In the genomic region with DNA sequence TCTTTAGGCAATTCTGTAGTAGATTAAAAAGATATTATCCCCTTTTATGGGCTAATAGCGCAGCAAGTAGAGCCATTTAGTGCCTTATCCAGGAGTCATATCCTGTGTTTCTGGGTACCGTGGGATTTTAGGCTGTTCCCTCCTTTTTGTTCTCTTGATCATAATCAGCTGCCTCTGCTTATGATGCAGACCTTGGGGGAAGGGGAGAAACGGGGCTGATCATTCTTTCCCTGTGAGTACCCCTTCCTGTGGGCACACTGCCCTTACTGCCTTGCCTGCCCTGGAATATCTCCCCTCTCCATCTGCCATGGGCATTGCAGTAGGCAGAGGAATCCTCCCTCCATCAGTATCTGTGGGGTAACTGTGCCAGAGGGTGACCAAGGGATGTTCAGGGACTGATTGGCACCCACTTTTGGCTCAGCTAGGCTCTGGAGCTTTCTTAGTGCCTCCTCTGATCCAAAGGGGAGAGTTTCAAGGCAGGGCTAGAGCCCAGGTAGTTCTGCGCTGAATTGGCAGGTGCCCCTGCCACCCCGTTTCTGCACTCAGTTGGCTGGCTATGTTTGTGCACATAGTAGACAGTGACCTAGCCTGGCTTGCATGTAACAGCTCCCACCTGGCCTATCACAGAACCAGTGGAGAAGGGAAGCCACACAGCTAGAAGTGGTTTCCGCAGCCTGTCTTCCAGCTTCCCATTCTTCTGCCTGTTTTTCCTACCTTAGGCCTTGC, we compare ENCODE assay signal across 9 cellular contexts.
DNase-seq lines count a peak whose midpoint lies in the region; TF ChIP-seq lines count a peak whose summit lies in the region.
"Had no signal": no experiment of that assay in that cellular context is flagged by ENCODE, and none has a peak within 500 bp of the region (broad histone marks: within the 10 kb centered on the region; RNA-seq: fewer than 3 reads in every experiment).

No MANE protein-coding gene starts in this region.

- CTCF ChIA-PET in activated naive CD4-positive, alpha-beta T cell treated with anti-CD3 and anti-CD28 coated beads, Interleukin-2, amount 10 ng/mL, durations not matched to agents 7 days and 5 days (lab: Charles Lee): interaction anchor here (1.6 kb wide), 1 partner anchor 245 kb away, joined by 3 read pairs; no protein-coding TSS in a partner anchor

- H3K9me2 ChIP-seq in DOHH2 (replicated peaks; ENCODE audit: control insufficient read depth, low read length): no peaks in the 10 kb centered on the region

- H3K79me2 ChIP-seq in DOHH2 (ENCODE audit: control insufficient read depth, low read length): no peaks in the 10 kb centered on the region

- H3K27me3 ChIP-seq in DOHH2 (ENCODE audit: control insufficient read depth, low read length) (no peaks in the 10 kb centered on the region), neutrophil (no peaks in the 10 kb centered on the region)

- no peaks in the 10 kb centered on the region for H4K20me1 ChIP-seq in DOHH2 (ENCODE audit: control insufficient read depth, insufficient read depth, low read depth, low read length)

- no peak overlapping the region for H3K4me3 Mint-ChIP-seq in activated naive CD4-positive, alpha-beta T cell treated with anti-CD3 and anti-CD28 coated beads, Interleukin-2, amount 10 ng/mL, durations not matched to agents 7 days and 5 days

- H3K9me3 ChIP-seq in DOHH2 (ENCODE audit: control insufficient read depth, insufficient read depth, low read length) (no peaks in the 10 kb centered on the region), neutrophil (no peaks in the 10 kb centered on the region)
- H3K9me3 ChIP-seq: thoracic aorta had no signal

- no peaks in the 10 kb centered on the region for H3K4me1 Mint-ChIP-seq in activated naive CD4-positive, alpha-beta T cell treated with anti-CD3 and anti-CD28 coated beads, Interleukin-2, amount 10 ng/mL, durations not matched to agents 7 days and 5 days

- no peak for TF ChIP-seq CTCF in DOHH2 (IDR thresholded peaks at IDR 0.05; ENCODE audit: low read depth, low read length, poor library complexity, severe bottlenecking)
- TF ChIP-seq CTCF in cardiac fibroblast (IDR thresholded peaks at IDR 0.05; ENCODE audit: low read depth, low read length): no peak
- no peak for TF ChIP-seq CTCF in neutrophil (IDR thresholded peaks at IDR 0.05)

- H3K4me1 ChIP-seq in DOHH2 (ENCODE audit: control insufficient read depth, low read length): peaks cover 23% of the 10 kb centered on the region
- H3K4me1 ChIP-seq in neutrophil (ENCODE audit: control insufficient read depth in 1 of 2, insufficient read depth in 1 of 2, low read depth in 1 of 2, low read length in 1 of 2): peaks cover 37 to 42% of the 10 kb centered on the region in 2 experiments

- H3K4me3 ChIP-seq in DOHH2 (ENCODE audit: low read length): peak overlapping the region; percentile 39
- H3K4me3 ChIP-seq in cardiac fibroblast (replicated peaks in 1 of 2; ENCODE audit: low read depth in 2 of 2, low read length in 2 of 2): no peak overlapping the region
- no peak overlapping the region for H3K4me3 ChIP-seq in neutrophil (ENCODE audit: low read depth in 1 of 2, low read length in 1 of 2)
- H3K4me3 ChIP-seq: thoracic aorta had no signal

- H3K36me3 ChIP-seq in DOHH2 (ENCODE audit: control insufficient read depth, low read length) (no peaks in the 10 kb centered on the region), neutrophil (peaks cover 21% of the 10 kb centered on the region)

- no peak overlapping the region for H3K27ac Mint-ChIP-seq in activated naive CD4-positive, alpha-beta T cell treated with anti-CD3 and anti-CD28 coated beads, Interleukin-2, amount 10 ng/mL, durations not matched to agents 7 days and 5 days

- H3K9me3 Mint-ChIP-seq in activated naive CD4-positive, alpha-beta T cell treated with anti-CD3 and anti-CD28 coated beads, Interleukin-2, amount 10 ng/mL, durations not matched to agents 7 days and 5 days: no peaks in the 10 kb centered on the region

- peaks cover 2% of the 10 kb centered on the region for H3K36me3 Mint-ChIP-seq in activated naive CD4-positive, alpha-beta T cell treated with anti-CD3 and anti-CD28 coated beads, Interleukin-2, amount 10 ng/mL, durations not matched to agents 7 days and 5 days

- no peaks in the 10 kb centered on the region for H3F3A ChIP-seq in DOHH2 (ENCODE audit: control insufficient read depth, insufficient read depth)

- H3K27me3 Mint-ChIP-seq in activated naive CD4-positive, alpha-beta T cell treated with anti-CD3 and anti-CD28 coated beads, Interleukin-2, amount 10 ng/mL, durations not matched to agents 7 days and 5 days: no peaks in the 10 kb centered on the region

- peak overlapping the region; percentile 65 for H3K4me2 ChIP-seq in DOHH2 (ENCODE audit: low read length)

- H3K27ac ChIP-seq in DOHH2 (ENCODE audit: low read depth, low read length): peak overlapping the region; percentile 62
- H3K27ac ChIP-seq in neutrophil: peak overlapping the region; percentile 77

- peak; percentile 91 for DNase-seq in HT1080 (ENCODE audit: low read depth)
- peak; percentile 56 to 86 for DNase-seq in cardiac fibroblast (ENCODE audit: low read depth in 2 of 2)
- no peak for DNase-seq in GF-D8 (lab: John Stamatoyannopoulos, UW)
- DNase-seq in NCI-H510A (lab: John Stamatoyannopoulos, UW): no peak
- DNase-seq in effector CD8-positive, alpha-beta T cell (lab: John Stamatoyannopoulos, UW): no peak
- DNase-seq in activated naive CD4-positive, alpha-beta T cell treated with anti-CD3 and anti-CD28 coated beads, Interleukin-2, amount 10 ng/mL, durations not matched to agents 7 days and 5 days: no peak

Comparison
In these comparisons a context has a peak if more than half of its experiments do, and no peak if none do; other contexts are left out.
1. DNase-seq: peak in HT1080 (single experiment) and cardiac fibroblast (2 of 2); none in GF-D8 (single experiment), NCI-H510A (single experiment), effector CD8-positive, alpha-beta T cell (single experiment) and activated naive CD4-positive, alpha-beta T cell treated with anti-CD3 and anti-CD28 coated beads, Interleukin-2, amount 10 ng/mL, durations not matched to agents 7 days and 5 days (single experiment).